8 cellular contexts compared by ENCODE assay signal in the genomic region with DNA sequence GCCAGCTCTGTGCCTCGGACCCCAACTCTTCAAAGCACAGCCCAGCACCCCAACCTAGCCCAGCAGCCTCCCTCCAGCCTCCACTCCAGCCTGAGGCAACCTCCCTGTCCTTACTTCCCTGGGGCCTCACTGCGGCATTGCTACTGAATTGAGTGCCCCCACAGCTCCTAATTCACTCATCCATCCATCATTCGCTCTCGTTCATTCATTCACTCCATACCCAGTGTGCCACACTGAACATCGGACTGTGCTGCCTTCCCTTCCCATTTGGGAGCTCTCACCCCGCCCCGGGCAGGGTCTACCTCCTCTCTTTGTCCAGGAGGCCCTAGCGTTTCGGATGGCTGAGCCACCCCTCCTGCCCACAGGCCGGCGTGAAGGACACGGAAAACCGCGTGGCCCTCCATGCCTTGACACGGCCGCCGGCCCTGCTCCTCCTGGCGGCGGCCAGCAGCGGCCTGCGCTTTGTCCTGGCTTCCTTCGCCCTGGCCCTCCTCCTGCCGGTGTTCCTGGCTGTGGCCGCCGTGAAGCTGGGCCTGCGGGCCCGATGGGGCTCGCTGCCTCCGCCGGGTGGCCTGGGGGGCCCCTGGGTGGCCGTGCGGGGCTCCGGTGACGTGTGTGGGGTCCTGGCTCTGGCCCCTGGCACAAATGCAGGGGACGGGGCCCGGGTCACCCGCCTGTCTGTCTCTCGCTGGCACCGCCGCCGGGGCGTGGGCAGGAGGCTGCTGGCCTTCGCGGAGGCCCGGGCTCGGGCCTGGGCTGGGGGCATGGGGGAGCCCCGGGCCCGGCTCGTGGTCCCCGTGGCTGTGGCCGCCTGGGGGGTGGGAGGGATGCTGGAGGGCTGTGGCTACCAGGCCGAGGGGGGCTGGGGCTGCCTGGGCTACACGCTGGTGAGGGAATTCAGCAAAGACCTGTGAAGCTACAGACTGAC. TPM values are rescaled to one million over a fixed set of nuclear protein-coding genes. Genes with fewer than 3 reads are reported as not detected.
DNase-seq lines count a peak whose midpoint lies in the region; ATAC-seq and TF ChIP-seq lines count a peak whose summit lies in the region.

No MANE protein-coding gene starts in this region.

- H3K4me3 Mint-ChIP-seq in T-cell: peak overlapping the region; percentile 64 to 83 (median 74)

- POLR2A ChIA-PET in T-cell (lab: Charles Lee): no interaction called here

- H3K27ac Mint-ChIP-seq in T-cell: peak overlapping the region; percentile 61 to 72

- in situ Hi-C loops in G401 (cut with HindIII; ENCODE audit: low sequenced_read_pairs): no loop called here

- no peaks in the 10 kb centered on the region for H3K27me3 Mint-ChIP-seq in T-cell

- CTCF ChIA-PET in T-cell (lab: Charles Lee): no interaction called here

- peaks cover 6 to 11% (median 9%) of the 10 kb centered on the region in 3 donors for H3K4me1 Mint-ChIP-seq in T-cell

- DNase-seq in G401 (ENCODE audit: low spot score) (peak; percentile 56), T-cell (no peak), fibroblast of the aortic adventitia (ENCODE audit: low read depth) (peak; percentile 46), skeletal muscle cell (ENCODE audit: low read depth) (no peak), cerebellar nuclear complex (lab: John Stamatoyannopoulos, UW) (no peak), NCI-H2107 (lab: John Stamatoyannopoulos, UW) (no peak), NCI-H1048 (lab: John Stamatoyannopoulos, UW) (no peak)

- H3K9me3 Mint-ChIP-seq in T-cell: no peaks in the 10 kb centered on the region

- H3K4me3 ChIP-seq in fibroblast of the aortic adventitia (ENCODE audit: low read depth, low read length): peak overlapping the region; percentile 81
- H3K4me3 ChIP-seq in skeletal muscle cell (ENCODE audit: low read depth, low read length): peak overlapping the region; percentile 68

- TF ChIP-seq CTCF in fibroblast of the aortic adventitia (IDR thresholded peaks at IDR 0.05; ENCODE audit: insufficient read depth, low read length): peak; percentile 63

- ATAC-seq in T-cell (replicated peaks in 1 of 4) (no peak), HG03469 (IDR thresholded peaks at IDR 0.05; ENCODE audit: unreplicated experiment) (no peak)

- H3K36me3 Mint-ChIP-seq in T-cell: no peaks in the 10 kb centered on the region

RNA-seq across cellular contexts. Expression of a gene that starts 1.3 kb away (rescaled TPM):
- total RNA-seq in G401 (2014; rRNA removed; shearing (Covaris generic)): 143 and 157 TPM in 2 replicates
- total RNA-seq in T-cell (10 to 100 TPM in 1 of 5 donors, 1 to 10 TPM in 4; 6.3 to 10.4 (median 8.1) TPM), fibroblast of the aortic adventitia (ENCODE audit: low replicate concordance) (8.3 and 17.5 TPM in 2 replicates)

RNA-seq across cellular contexts. Expression of a gene that starts 1.9 kb away (rescaled TPM):
- total RNA-seq in G401 (2014; rRNA removed; shearing (Covaris generic)): 2.5 and 9.4 TPM in 2 replicates
- 1 to 10 TPM in 2 of 5 donors, under 1 TPM in 3; 0.38 to 1.3 (median 0.66) TPM for total RNA-seq in T-cell
- 10.7 and 18.7 TPM in 2 replicates for total RNA-seq in fibroblast of the aortic adventitia (ENCODE audit: low replicate concordance)

RNA-seq across cellular contexts. Expression of a gene that starts 9.9 kb away (rescaled TPM):
- total RNA-seq in G401 (2014; rRNA removed; shearing (Covaris generic)): 13.3 and 27.6 TPM in 2 replicates
- total RNA-seq in T-cell: 10 to 100 TPM; 14.2 to 24.1 (median 16.2) TPM
- 0.33 and 3.8 TPM in 2 replicates for total RNA-seq in fibroblast of the aortic adventitia (ENCODE audit: low replicate concordance)

RNA-seq across cellular contexts. Expression of a gene that starts 21.8 kb away (rescaled TPM):
- not detected in 2 replicates for total RNA-seq in G401 (2014; rRNA removed; shearing (Covaris generic))
- not detected for total RNA-seq in T-cell
- not detected in 2 replicates for total RNA-seq in fibroblast of the aortic adventitia (ENCODE audit: low replicate concordance)

RNA-seq across cellular contexts. Expression of a gene that starts 24.9 kb away (rescaled TPM):
- total RNA-seq in G401 (2014; rRNA removed; shearing (Covaris generic)): 186 and 197 TPM in 2 replicates
- total RNA-seq in T-cell (10 to 100 TPM in 3 of 5 donors, 1 to 10 TPM in 2; 6.8 to 18.9 (median 14.7) TPM), fibroblast of the aortic adventitia (ENCODE audit: low replicate concordance) (24.4 and 41.3 TPM in 2 replicates)

Comparison
In these comparisons a context has a peak if more than half of its experiments do, and no peak if none do; other contexts are left out.
1. DNase-seq: peak in G401 (single experiment) and fibroblast of the aortic adventitia (single experiment); none in T-cell (0 of 34), skeletal muscle cell (single experiment), cerebellar nuclear complex (0 of 2), NCI-H2107 (single experiment) and NCI-H1048 (single experiment).